Comparison of ENCODE assay signal across 18 cellular contexts in the genomic region with DNA sequence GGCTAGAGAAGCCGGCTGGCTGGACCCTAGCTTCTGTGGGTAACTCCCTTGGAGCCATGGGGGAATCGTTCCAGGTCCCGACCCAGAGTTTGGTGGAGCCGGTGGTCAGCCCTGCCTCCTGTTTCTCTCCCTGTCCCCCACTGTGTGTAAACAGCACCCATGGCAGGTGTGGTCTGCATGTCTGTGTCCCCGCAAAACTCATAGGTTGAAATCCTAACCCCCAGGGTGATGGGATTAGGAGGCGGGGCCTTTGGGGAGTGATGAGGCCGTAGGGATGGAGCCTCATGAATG.
DNase-seq lines count a peak whose midpoint lies in the region; ATAC-seq, FAIRE-seq and TF ChIP-seq lines count a peak whose summit lies in the region.
"Had no signal": no experiment of that assay in that cellular context is flagged by ENCODE, and none has a peak within 500 bp of the region (broad histone marks: within the 10 kb centered on the region; RNA-seq: fewer than 3 reads in every experiment).

No MANE protein-coding gene starts in this region.

- no peak overlapping the region for H2AK5ac ChIP-seq in H1 (ENCODE audit: low read depth, low read length)

- no peak for FAIRE-seq in H1 (lab: Jason Lieb, UNC)
- FAIRE-seq: GM12878 had no signal

- no peak for TF ChIP-seq EP300 in H1 (IDR thresholded peaks at IDR 0.05; ENCODE audit: borderline replicate concordance in 1 of 2, low read depth in 2 of 2, low read length in 2 of 2)

- H3K9ac ChIP-seq in OCI-LY1 (ENCODE audit: low read length) (no peak overlapping the region), H1 (replicated peaks in 1 of 4; ENCODE audit: extremely low read depth in 1 of 4, low read depth in 3 of 4, low read length in 3 of 4) (no peak overlapping the region)
- H3K9ac ChIP-seq: GM23248 had no signal

- TF ChIP-seq CTCF in OCI-LY1 (IDR thresholded peaks at IDR 0.05; ENCODE audit: low read length), result no peak
- TF ChIP-seq CTCF in H1 (IDR thresholded peaks at IDR 0.05; ENCODE audit: control extremely low read depth in 1 of 3, insufficient read depth in 1 of 3, low read depth in 1 of 3, low read length in 3 of 3), result no peak
- no peak for TF ChIP-seq CTCF in type B pancreatic cell (conservative IDR thresholded peaks at IDR 0.05)
- no peak for TF ChIP-seq CTCF in Caco-2 (IDR thresholded peaks at IDR 0.05; ENCODE audit: insufficient read depth in 1 of 2, low read depth in 1 of 2, low read length in 1 of 2, severe bottlenecking in 1 of 2, unreplicated experiment in 1 of 2)

- H3K4ac ChIP-seq in H1 (replicated peaks; ENCODE audit: insufficient read length, low read depth, low read length), result no peak overlapping the region

- no peak overlapping the region for H2BK20ac ChIP-seq in H1 (ENCODE audit: low read length)

- no peak for ATAC-seq in GM21619 (IDR thresholded peaks at IDR 0.05; ENCODE audit: unreplicated experiment)
- ATAC-seq: GM12878 had no signal

- no peak overlapping the region for H4K91ac ChIP-seq in H1 (replicated peaks; ENCODE audit: insufficient read length, low read length)

- H3K4me2 ChIP-seq in OCI-LY1 (ENCODE audit: low read length) (no peak overlapping the region), H1 (ENCODE audit: insufficient read depth in 1 of 2, low read depth in 2 of 2, low read length in 2 of 2) (no peak overlapping the region)

- H3K27me3 Mint-ChIP-seq in type B pancreatic cell, result peaks cover 7% of the 10 kb centered on the region
- H3K27me3 Mint-ChIP-seq in Caco-2 (ENCODE audit: insufficient read depth, unreplicated experiment), result peaks cover 7% of the 10 kb centered on the region

- no peak overlapping the region for H3K23ac ChIP-seq in H1 (ENCODE audit: insufficient read length)

- H2BK12ac ChIP-seq in H1 (ENCODE audit: low read depth, low read length), result peak overlapping the region; percentile 39; the same call in 1 of the 2 replicates

- DNase-seq in H7, result peak; percentile 24
- no peak for DNase-seq in H1 (ENCODE audit: low read depth in 1 of 2, low spot score in 2 of 2)
- peak; percentile 43 for DNase-seq in type B pancreatic cell (ENCODE audit: extremely low spot score, unreplicated experiment)
- DNase-seq in Caco-2, result no peak
- no peak for DNase-seq in DMS153 treated with DMSO at 0.1 percent for 48 hours (lab: John Stamatoyannopoulos, UW; ENCODE audit: unreplicated experiment)
- DNase-seq: C1 segment of cervical spinal cord; CD4-positive, alpha-beta memory T cell; COR-L47; DMS153; DMS79; EL; GDM1; GM23248; HFFc6 had no signal

- no peaks in the 10 kb centered on the region for H3K79me1 ChIP-seq in H1 (ENCODE audit: low read depth, low read length)

- no peaks in the 10 kb centered on the region for H3K27me3 ChIP-seq in H7 (ENCODE audit: control insufficient read depth, insufficient read depth, low read length)
- H3K27me3 ChIP-seq in OCI-LY1 (ENCODE audit: insufficient read depth, low read length), result no peaks in the 10 kb centered on the region
- H3K27me3 ChIP-seq in H1 (replicated peaks in 1 of 4; ENCODE audit: control insufficient read depth in 3 of 4, extremely low read depth in 1 of 4, insufficient read depth in 3 of 4, low read length in 3 of 4), result no peaks in the 10 kb centered on the region
- H3K27me3 ChIP-seq in Caco-2 (replicated peaks; ENCODE audit: control insufficient read depth, insufficient read depth, low read length), result no peaks in the 10 kb centered on the region

- TF ChIP-seq POLR2A in H1 (IDR thresholded peaks at IDR 0.05; ENCODE audit: control extremely low read depth in 1 of 2, low read depth in 2 of 2, low read length in 2 of 2), result no peak

- no peak overlapping the region for H2BK120ac ChIP-seq in H1 (replicated peaks; ENCODE audit: low read depth, low read length)

- no peak overlapping the region for H3K56ac ChIP-seq in H1 (replicated peaks; ENCODE audit: insufficient read length, low read depth, low read length)

- H2AFZ ChIP-seq in OCI-LY1 (ENCODE audit: low read length) (no peak overlapping the region), H1 (ENCODE audit: low read length) (no peak overlapping the region)
- H2AFZ ChIP-seq: GM23248 had no signal

- H3K9me3 Mint-ChIP-seq in type B pancreatic cell (no peaks in the 10 kb centered on the region), Caco-2 (ENCODE audit: unreplicated experiment) (no peaks in the 10 kb centered on the region)
- H3K9me3 Mint-ChIP-seq: CD4-positive, alpha-beta memory T cell had no signal

- BruUV-seq in Caco-2 (replicated peaks; lab: Mats Ljungman, UMichigan), result no TSS peak

- no peak for TF ChIP-seq RAD21 in H1 (IDR thresholded peaks at IDR 0.05 in 1 of 2, conservative IDR thresholded peaks at IDR 0.05 in 1 of 2; ENCODE audit: low read depth in 2 of 2, low read length in 2 of 2)

- POLR2A ChIA-PET in H1 (lab: Charles Lee; ENCODE audit: partially characterized antibody) (no interaction called here), Caco-2 (lab: Charles Lee) (no interaction called here)

- H4K20me1 ChIP-seq in OCI-LY1 (ENCODE audit: insufficient read depth, low read length) (no peaks in the 10 kb centered on the region), H1 (replicated peaks in 1 of 2; ENCODE audit: control insufficient read depth in 1 of 2, insufficient read depth in 2 of 2, low read length in 2 of 2) (no peaks in the 10 kb centered on the region)

- H3K4me1 ChIP-seq in OCI-LY1 (ENCODE audit: insufficient read depth, low read length, severe bottlenecking) (peaks cover 79% of the 10 kb centered on the region), H1 (replicated peaks in 1 of 4; ENCODE audit: control insufficient read depth in 3 of 4, insufficient read depth in 4 of 4, low read length in 3 of 4) (no peaks in the 10 kb centered on the region), Caco-2 (no peaks in the 10 kb centered on the region)
- H3K4me1 ChIP-seq: HAP-1 had no signal

- intact Hi-C loops in Caco-2 (cut with micrococcal nuclease; ENCODE audit: unreplicated experiment), result no loop called here

- no peak overlapping the region for H2BK5ac ChIP-seq in H1 (ENCODE audit: low read depth, low read length)

- CTCF ChIA-PET in H1 (lab: Charles Lee; ENCODE audit: partially characterized antibody), result interaction anchor here (1.3 kb wide), 1 partner anchor 13 kb away, joined by 3 read pairs; no protein-coding TSS in a partner anchor
- CTCF ChIA-PET in Caco-2 (lab: Charles Lee), result no interaction called here

- no peaks in the 10 kb centered on the region for H3K4me1 Mint-ChIP-seq in type B pancreatic cell (ENCODE audit: unreplicated experiment)
- no peaks in the 10 kb centered on the region for H3K4me1 Mint-ChIP-seq in Caco-2 (ENCODE audit: low read depth, unreplicated experiment)
- H3K4me1 Mint-ChIP-seq: CD4-positive, alpha-beta memory T cell had no signal

- no peaks in the 10 kb centered on the region for H3K9me2 ChIP-seq in OCI-LY1 (ENCODE audit: low read depth, low read length)

- H3K9me3 ChIP-seq in OCI-LY1 (ENCODE audit: low read length) (no peaks in the 10 kb centered on the region), H1 (ENCODE audit: insufficient read depth in 2 of 2, low read depth in 1 of 2, low read length in 1 of 2) (no peaks in the 10 kb centered on the region), Caco-2 (no peaks in the 10 kb centered on the region)
- H3K9me3 ChIP-seq: HAP-1 had no signal

- H4K8ac ChIP-seq in H1 (ENCODE audit: extremely low read depth, insufficient read depth, low read length), result no peak overlapping the region; the same call in 1 of the 2 replicates

- no peak overlapping the region for H3K4me3 ChIP-seq in H7 (ENCODE audit: insufficient read depth, low read depth, low read length)
- H3K4me3 ChIP-seq in OCI-LY1 (ENCODE audit: low read depth, low read length, poor library complexity, severe bottlenecking), result no peak overlapping the region
- H3K4me3 ChIP-seq in H1 (ENCODE audit: extremely low read depth in 1 of 4, insufficient read depth in 2 of 4, low read depth in 3 of 4, low read length in 4 of 4), result no peak overlapping the region
- H3K4me3 ChIP-seq in Caco-2 (ENCODE audit: low read depth, low read length), result no peak overlapping the region
- H3K4me3 ChIP-seq: GM12878, GM23248, HAP-1 had no signal

- H4K5ac ChIP-seq in H1 (ENCODE audit: insufficient read length, low read depth, low read length), result no peak overlapping the region

- H3K23me2 ChIP-seq in H1 (ENCODE audit: low read depth, low read length), result no peaks in the 10 kb centered on the region

- no peak overlapping the region for H3K4me3 Mint-ChIP-seq in type B pancreatic cell
- no peak overlapping the region for H3K4me3 Mint-ChIP-seq in Caco-2 (ENCODE audit: unreplicated experiment)
- H3K4me3 Mint-ChIP-seq: CD4-positive, alpha-beta memory T cell; HFFc6 had no signal

- peak overlapping the region; percentile 93 for H3K27ac ChIP-seq in OCI-LY1 (ENCODE audit: low read depth, low read length, poor library complexity, severe bottlenecking)
- H3K27ac ChIP-seq in H1 (ENCODE audit: low read depth, low read length), result no peak overlapping the region
- H3K27ac ChIP-seq: GM23248 had no signal

- H3K79me2 ChIP-seq in OCI-LY1 (ENCODE audit: insufficient read depth, low read length) (no peaks in the 10 kb centered on the region), H1 (ENCODE audit: control insufficient read depth in 1 of 2, insufficient read depth in 2 of 2, low read length in 2 of 2) (no peaks in the 10 kb centered on the region)

- 80% methylated on average over 6 of the region's 7 CpGs; no CpG with 5 or more reads in 1 of the 2 experiments for WGBS in H1 (ENCODE audit: extremely low coverage in 1 of 2, insufficient coverage in 1 of 2, insufficient read length in 1 of 2, insufficient replicate concordance in 2 of 2, low coverage in 1 of 2, low lambda C conversion rate in 2 of 2, missing lambda C conversion rate in 1 of 2), 2 experiments

- H3F3A ChIP-seq in OCI-LY1 (ENCODE audit: insufficient read depth, low read length), result peaks cover 6% of the 10 kb centered on the region; the same call in 1 of the 2 replicates

- no peak overlapping the region for H3K18ac ChIP-seq in H1 (ENCODE audit: extremely low read depth, low read length)

- no peak overlapping the region for H3K14ac ChIP-seq in H1 (ENCODE audit: insufficient read length)

- H3K36me3 Mint-ChIP-seq in type B pancreatic cell, result no peaks in the 10 kb centered on the region
- H3K36me3 Mint-ChIP-seq in Caco-2 (ENCODE audit: insufficient read depth, unreplicated experiment), result no peaks in the 10 kb centered on the region
- H3K36me3 Mint-ChIP-seq: CD4-positive, alpha-beta memory T cell had no signal

- H3K36me3 ChIP-seq in H7 (replicated peaks; ENCODE audit: control insufficient read depth, insufficient read depth, low read length), result no peaks in the 10 kb centered on the region
- H3K36me3 ChIP-seq in OCI-LY1 (ENCODE audit: insufficient read depth, low read length), result no peaks in the 10 kb centered on the region
- no peaks in the 10 kb centered on the region for H3K36me3 ChIP-seq in H1 (ENCODE audit: control insufficient read depth in 2 of 4, insufficient read depth in 4 of 4, low read length in 3 of 4)
- H3K36me3 ChIP-seq in Caco-2 (ENCODE audit: control insufficient read depth, insufficient read depth, low read length), result no peaks in the 10 kb centered on the region
- H3K36me3 ChIP-seq: HAP-1 had no signal

- H3K27ac Mint-ChIP-seq in type B pancreatic cell, result no peak overlapping the region
- H3K27ac Mint-ChIP-seq in Caco-2 (ENCODE audit: unreplicated experiment), result no peak overlapping the region
- H3K27ac Mint-ChIP-seq: CD4-positive, alpha-beta memory T cell; HFFc6 had no signal

- no peak overlapping the region for H2BK15ac ChIP-seq in H1 (ENCODE audit: low read length)

TF ChIP-seq in H1, 55 proteins besides CTCF, POLR2A, EP300 and RAD21 (continues in another document):
- no peak for TF ChIP-seq TBP (IDR thresholded peaks at IDR 0.05; ENCODE audit: low read depth, low read length)

Comparison
In these comparisons a context has a peak if more than half of its experiments do, and no peak if none do; other contexts are left out.
1. DNase-seq: peak in H7 (single experiment) and type B pancreatic cell (single experiment); none in H1 (0 of 2), Caco-2 (0 of 2) and DMS153 treated with DMSO at 0.1 percent for 48 hours (single experiment).